ENCODE assay signal across 8 cellular contexts in genomic region chr17:35449371-35449931, GRCh38. TPM values are rescaled to one million over a fixed set of nuclear protein-coding genes. Genes with fewer than 3 reads are reported as not detected.
DNase-seq lines count a peak whose midpoint lies in the region; ATAC-seq, FAIRE-seq and TF ChIP-seq lines count a peak whose summit lies in the region.

No MANE protein-coding gene starts in this region.

- peak overlapping the region in 1 of 3 donors; percentile 22 for H3K4me3 ChIP-seq in right lobe of liver
- no peak overlapping the region for H3K4me3 ChIP-seq in HepG2 (replicated peaks in 1 of 3; ENCODE audit: insufficient read depth in 1 of 3, low read depth in 2 of 3, low read length in 3 of 3)
- no peak overlapping the region for H3K4me3 ChIP-seq in astrocyte of the spinal cord (ENCODE audit: low read depth, low read length)
- peak overlapping the region; percentile 67 for H3K4me3 ChIP-seq in lower lobe of right lung
- peak overlapping the region; percentile 18 to 27 for H3K4me3 ChIP-seq in aorta (ENCODE audit: low read length in 2 of 2)

- TF ChIP-seq EP300 in HepG2 (IDR thresholded peaks at IDR 0.05; ENCODE audit: low read depth in 2 of 2, low read length in 2 of 2) (no peak), HepG2 (CRISPR knock-in tag; IDR thresholded peaks at IDR 0.05; ENCODE audit: borderline replicate concordance) (no peak)

- H3K27ac Mint-ChIP-seq in Calu3 (ENCODE audit: unreplicated experiment): no peak overlapping the region

- peaks cover 15% of the 10 kb centered on the region for H3K36me3 Mint-ChIP-seq in Calu3 (ENCODE audit: insufficient read depth, unreplicated experiment)

- H3K4me1 ChIP-seq in right lobe of liver (peaks cover 0 to 5% (median 0%) of the 10 kb centered on the region in 4 donors), HepG2 (ENCODE audit: insufficient read depth, low read length) (no peaks in the 10 kb centered on the region), lower lobe of right lung (peaks cover 14% of the 10 kb centered on the region), aorta (ENCODE audit: control insufficient read depth in 1 of 2, insufficient read depth in 2 of 2, low read length in 2 of 2) (no peaks in the 10 kb centered on the region)

- in situ Hi-C loops in HepG2 (cut with HindIII; ENCODE audit: extremely low pct_ligation_motif_present, low pct_unique_long_range_greater_than_20kb) (no loop called here), astrocyte of the spinal cord (cut with HindIII; ENCODE audit: low sequenced_read_pairs) (no loop called here)

- H3K9ac ChIP-seq in HepG2 (ENCODE audit: insufficient read depth, low read depth, low read length): no peak overlapping the region

- BruUV-seq in HepG2 (replicated peaks; lab: Mats Ljungman, UMichigan) (no TSS peak), Calu3 (replicated peaks; lab: Mats Ljungman, UMichigan) (no TSS peak)

- WGBS in right lobe of liver (ENCODE audit: insufficient coverage, low coverage, low lambda C conversion rate, missing lambda C conversion rate): 7% methylated on average over 26 of the region's 36 CpGs
- WGBS in HepG2 (ENCODE audit: low lambda C conversion rate): 44% methylated on average over 34 of the region's 36 CpGs
- 5 to 9% methylated on average over 36 of the region's 36 CpGs for WGBS in aorta, 2 donors

- H3K79me2 ChIP-seq in HepG2 (ENCODE audit: insufficient read depth, low read length): no peaks in the 10 kb centered on the region

- H3K27me3 ChIP-seq in right lobe of liver (peaks cover 6 to 12% of the 10 kb centered on the region in 2 donors), HepG2 (ENCODE audit: control insufficient read depth in 1 of 2, insufficient read depth in 2 of 2, low read length in 2 of 2) (peaks cover 2 to 28% of the 10 kb centered on the region in 2 experiments; a peak in 3 of 5 replicates), lower lobe of right lung (ENCODE audit: low read depth) (peaks cover 8% of the 10 kb centered on the region), aorta (ENCODE audit: control insufficient read depth in 1 of 2, insufficient read depth in 2 of 2, low read length in 1 of 2) (no peaks in the 10 kb centered on the region)

- intact Hi-C loops in right lobe of liver (cut with DNase I): no loop called here
- intact Hi-C loops in HepG2 (cut with micrococcal nuclease; ENCODE audit: unreplicated experiment): no loop called here
- intact Hi-C loops in lower lobe of right lung (cut with DNase I): no loop called here
- intact Hi-C loops in aorta (cut with DNase I): no loop called here
- intact Hi-C loops in Calu3 (cut with micrococcal nuclease; ENCODE audit: unreplicated experiment): loop anchor here (5.0 kb wide), 1 partner anchor 83 kb away; no protein-coding TSS in a partner anchor

- no peaks in the 10 kb centered on the region for H3K36me3 ChIP-seq in right lobe of liver
- H3K36me3 ChIP-seq in HepG2 (replicated peaks in 1 of 2; ENCODE audit: control insufficient read depth in 1 of 2, insufficient read depth in 2 of 2, low read length in 2 of 2): no peaks in the 10 kb centered on the region
- no peaks in the 10 kb centered on the region for H3K36me3 ChIP-seq in lower lobe of right lung
- no peaks in the 10 kb centered on the region for H3K36me3 ChIP-seq in aorta (ENCODE audit: control insufficient read depth in 1 of 2, insufficient read depth in 2 of 2, low read length in 1 of 2)

- H3K4me2 ChIP-seq in HepG2 (ENCODE audit: low read depth, low read length): no peak overlapping the region

- H3K4me3 Mint-ChIP-seq in Calu3 (ENCODE audit: low read depth, unreplicated experiment): no peak overlapping the region

- H3K27me3 Mint-ChIP-seq in Calu3 (ENCODE audit: unreplicated experiment): no peaks in the 10 kb centered on the region

- DNase-seq in right lobe of liver (peak in 2 of 3 donors; percentile 31 to 62), HepG2 (ENCODE audit: low spot score) (no peak), astrocyte of the spinal cord (ENCODE audit: low read depth, low spot score) (peak; percentile 21), lower lobe of right lung (peak; percentile 60), aorta (peak; percentile 63 to 81), NCI-H446 (lab: John Stamatoyannopoulos, UW) (no peak), Calu3 (no peak)

- no peaks in the 10 kb centered on the region for H3K9me3 Mint-ChIP-seq in Calu3 (ENCODE audit: low read depth, unreplicated experiment)

- peaks cover 12% of the 10 kb centered on the region for H3K4me1 Mint-ChIP-seq in Calu3 (ENCODE audit: low read depth, unreplicated experiment)

- no peaks in the 10 kb centered on the region for H4K20me1 ChIP-seq in HepG2 (ENCODE audit: insufficient read depth, low read length)

- no peak for FAIRE-seq in HepG2 (lab: Jason Lieb, UNC)

- no peak overlapping the region for H2AFZ ChIP-seq in HepG2 (ENCODE audit: low read length)

- ATAC-seq in right lobe of liver: peak; percentile 21 to 55 (median 26)
- ATAC-seq in HepG2: no peak
- ATAC-seq in lower lobe of right lung: peak; percentile 51
- peak; percentile 62 for ATAC-seq in aorta (ENCODE audit: low FRiP score)
- no peak for ATAC-seq in HG03520 (IDR thresholded peaks at IDR 0.05; ENCODE audit: unreplicated experiment)

- CTCF ChIA-PET in HepG2 (lab: Yijun Ruan, JAX; ENCODE audit: low intra/inter-chr PET ratio, low total read pairs): no interaction called here
- CTCF ChIA-PET in Calu3 (lab: Charles Lee): no interaction called here

- H3K27ac ChIP-seq in right lobe of liver (no peak overlapping the region), HepG2 (ENCODE audit: extremely low read length, insufficient read depth, low read length) (no peak overlapping the region), lower lobe of right lung (no peak overlapping the region), aorta (ENCODE audit: low read depth in 1 of 2, low read length in 2 of 2) (no peak overlapping the region)

- TF ChIP-seq CTCF in right lobe of liver (IDR thresholded peaks at IDR 0.05): no peak
- TF ChIP-seq CTCF in HepG2 (CRISPR knock-in tag; IDR thresholded peaks at IDR 0.05): no peak
- TF ChIP-seq CTCF in astrocyte of the spinal cord (IDR thresholded peaks at IDR 0.05; ENCODE audit: low read depth, low read length): no peak
- no peak for TF ChIP-seq CTCF in lower lobe of right lung (IDR thresholded peaks at IDR 0.05)
- no peak for TF ChIP-seq CTCF in Calu3 (IDR thresholded peaks at IDR 0.05; ENCODE audit: unreplicated experiment)

- POLR2A ChIA-PET in HepG2 (lab: Yijun Ruan, JAX): no interaction called here

- no peak for TF ChIP-seq RAD21 in HepG2 (CRISPR knock-in tag; IDR thresholded peaks at IDR 0.05)

- H3K9me3 ChIP-seq in right lobe of liver (no peaks in the 10 kb centered on the region), HepG2 (ENCODE audit: low read length) (no peaks in the 10 kb centered on the region), lower lobe of right lung (no peaks in the 10 kb centered on the region), aorta (ENCODE audit: control insufficient read depth, low read length) (no peaks in the 10 kb centered on the region)

- TF ChIP-seq POLR2A in right lobe of liver (IDR thresholded peaks at IDR 0.05) (no peak), HepG2 (IDR thresholded peaks at IDR 0.05; ENCODE audit: insufficient read depth in 1 of 2, low read depth in 2 of 2, low read length in 2 of 2) (no peak)

RNA-seq across cellular contexts. Expression of gene SLFN13, which starts 0.9 kb away (rescaled TPM):
- 1 to 10 TPM in 5 of 6 experiments, under 1 TPM in 1; 0.68 to 4.1 (median 1.8) TPM for total RNA-seq in right lobe of liver
- 0.18 TPM in 1 of 2 replicates, not detected in the other for total RNA-seq in HepG2 (2016; rRNA removed; fragmentation: Illumina TruSeq; extraction: Trizol)
- total RNA-seq in HepG2 (2016; cell fraction: cytosol; rRNA removed; fragmentation: Illumina TruSeq; extraction: Trizol; ENCODE audit: low read depth): not detected in 2 replicates
- total RNA-seq in HepG2 (2016; cell fraction: insoluble cytoplasmic fraction; rRNA removed; fragmentation: Illumina TruSeq; extraction: Trizol): not detected in 2 replicates
- total RNA-seq in HepG2 (2016; cell fraction: membrane; rRNA removed; fragmentation: Illumina TruSeq; extraction: Trizol): not detected in 2 replicates
- not detected in 2 replicates for total RNA-seq in HepG2 (2016; cell fraction: nucleus; rRNA removed; fragmentation: Illumina TruSeq; extraction: Trizol)
- not detected in 2 replicates for polyA plus RNA-seq in HepG2 (2011; rRNA removed)
- 0.10 TPM in 1 of 2 replicates, not detected in the other for polyA plus RNA-seq in HepG2 (2011; cell fraction: cytosol; rRNA removed)
- polyA plus RNA-seq in HepG2 (2011; cell fraction: nucleus; rRNA removed): 0.03 TPM in 1 of 2 replicates, not detected in the other
- not detected in 2 replicates for polyA plus RNA-seq in HepG2 (2012)
- polyA plus RNA-seq in HepG2 (2016; cell fraction: cytosol; fragmentation: Illumina TruSeq; extraction: Trizol; ENCODE audit: low read depth): not detected in 2 replicates
- not detected in 2 replicates for polyA plus RNA-seq in HepG2 (2016; cell fraction: insoluble cytoplasmic fraction; fragmentation: Illumina TruSeq; extraction: Trizol; ENCODE audit: low read depth)
- polyA plus RNA-seq in HepG2 (2016; cell fraction: membrane; fragmentation: Illumina TruSeq; extraction: Trizol; ENCODE audit: low read depth): not detected in 2 replicates
- polyA plus RNA-seq in HepG2 (2016; cell fraction: nucleus; fragmentation: Illumina TruSeq; extraction: Trizol; ENCODE audit: insufficient read depth, low read depth): not detected in 2 replicates
- 8.0 TPM in 1 of 2 replicates, not detected in the other for polyA minus RNA-seq in HepG2 (2011; rRNA and poly(A)+ RNA removed; ENCODE audit: low replicate concordance)
- polyA minus RNA-seq in HepG2 (2011; cell fraction: cytosol; rRNA and poly(A)+ RNA removed): not detected in 2 replicates
- not detected in 2 replicates for polyA minus RNA-seq in HepG2 (2011; cell fraction: nucleus; rRNA and poly(A)+ RNA removed)
- 27.1 TPM for total RNA-seq in lower lobe of right lung
- total RNA-seq in aorta: 10 to 100 TPM; 15.0 to 31.0 TPM
- polyA plus RNA-seq in aorta: 1 to 10 TPM; 1.5 to 5.0 TPM
- 44.4 and 46.2 TPM in 2 replicates for total RNA-seq in Calu3 (2022)

RNA-seq across cellular contexts. Expression of gene SLFN12, which starts 17.2 kb away (rescaled TPM):
- total RNA-seq in right lobe of liver (1 to 10 TPM in 5 of 6 experiments, under 1 TPM in 1; 0.84 to 3.3 (median 1.6) TPM), HepG2 (2016; rRNA removed; fragmentation: Illumina TruSeq; extraction: Trizol) (0.13 TPM in 1 of 2 replicates, not detected in the other), lower lobe of right lung (16.7 TPM), aorta (10 to 100 TPM; 19.5 to 20.8 TPM), Calu3 (2022) (0.44 and 0.54 TPM in 2 replicates)
- total RNA-seq in HepG2 (2016; cell fraction: cytosol; rRNA removed; fragmentation: Illumina TruSeq; extraction: Trizol; ENCODE audit: low read depth): not detected in 2 replicates
- not detected in 2 replicates for total RNA-seq in HepG2 (2016; cell fraction: insoluble cytoplasmic fraction; rRNA removed; fragmentation: Illumina TruSeq; extraction: Trizol)
- total RNA-seq in HepG2 (2016; cell fraction: membrane; rRNA removed; fragmentation: Illumina TruSeq; extraction: Trizol): not detected in 2 replicates
- not detected in 2 replicates for total RNA-seq in HepG2 (2016; cell fraction: nucleus; rRNA removed; fragmentation: Illumina TruSeq; extraction: Trizol)
- polyA plus RNA-seq in HepG2 (2011; rRNA removed) (not detected in 2 replicates), aorta (1 to 10 TPM; 3.1 to 8.7 TPM)
- polyA plus RNA-seq in HepG2 (2011; cell fraction: cytosol; rRNA removed): not detected in 2 replicates
- 0.05 TPM in 1 of 2 replicates, not detected in the other for polyA plus RNA-seq in HepG2 (2011; cell fraction: nucleus; rRNA removed)
- polyA plus RNA-seq in HepG2 (2012): not detected in 2 replicates
- not detected in 2 replicates for polyA plus RNA-seq in HepG2 (2016; cell fraction: cytosol; fragmentation: Illumina TruSeq; extraction: Trizol; ENCODE audit: low read depth)
- not detected in 2 replicates for polyA plus RNA-seq in HepG2 (2016; cell fraction: insoluble cytoplasmic fraction; fragmentation: Illumina TruSeq; extraction: Trizol; ENCODE audit: low read depth)
- not detected in 2 replicates for polyA plus RNA-seq in HepG2 (2016; cell fraction: membrane; fragmentation: Illumina TruSeq; extraction: Trizol; ENCODE audit: low read depth)
- polyA plus RNA-seq in HepG2 (2016; cell fraction: nucleus; fragmentation: Illumina TruSeq; extraction: Trizol; ENCODE audit: insufficient read depth, low read depth): not detected in 2 replicates
- 0.30 TPM in 1 of 2 replicates, not detected in the other for polyA minus RNA-seq in HepG2 (2011; rRNA and poly(A)+ RNA removed; ENCODE audit: low replicate concordance)
- polyA minus RNA-seq in HepG2 (2011; cell fraction: cytosol; rRNA and poly(A)+ RNA removed): not detected in 2 replicates
- not detected in 2 replicates for polyA minus RNA-seq in HepG2 (2011; cell fraction: nucleus; rRNA and poly(A)+ RNA removed)

Comparison
In these comparisons a context has a peak if more than half of its experiments do, and no peak if none do; other contexts are left out.
1. ATAC-seq: peak in right lobe of liver (4 of 4), lower lobe of right lung (2 of 2) and aorta (single experiment); none in HepG2 (single experiment) and HG03520 (single experiment).
2. DNase-seq: peak in right lobe of liver (2 of 3), astrocyte of the spinal cord (single experiment), lower lobe of right lung (single experiment) and aorta (2 of 2); none in HepG2 (single experiment), NCI-H446 (0 of 2) and Calu3 (single experiment).
3. H3K4me3 ChIP-seq: peak in lower lobe of right lung (single experiment) and aorta (2 of 2); none in HepG2 (0 of 3) and astrocyte of the spinal cord (single experiment).